ENCODE assay signal across 15 cellular contexts in genomic region chr4:83993774-83994173, GRCh38.
DNase-seq lines count a peak whose midpoint lies in the region; ATAC-seq and TF ChIP-seq lines count a peak whose summit lies in the region.
"Had no signal": no experiment of that assay in that cellular context is flagged by ENCODE, and none has a peak within 500 bp of the region (broad histone marks: within the 10 kb centered on the region; RNA-seq: fewer than 3 reads in every experiment).

No MANE protein-coding gene starts in this region.

- no peak overlapping the region for H3K27ac Mint-ChIP-seq in activated CD4-positive, alpha-beta T cell treated with anti-CD3 and anti-CD28 coated beads, Interleukin-2, amount 10 ng/mL, durations not matched to agents 24 days and 14 days
- H3K27ac Mint-ChIP-seq: natural killer cell treated with Interleukin-12 subunit alpha and Interleukin-12 subunit beta and Interleukin-15 and Interleukin-18, amount 100 ng/mL, for 72 hours had no signal

- H4K20me1 ChIP-seq in smooth muscle cell (ENCODE audit: low read depth) = no peaks in the 10 kb centered on the region

- H3K36me3 Mint-ChIP-seq in activated CD4-positive, alpha-beta T cell treated with anti-CD3 and anti-CD28 coated beads, Interleukin-2, amount 10 ng/mL, durations not matched to agents 24 days and 14 days (ENCODE audit: low read depth) = no peaks in the 10 kb centered on the region
- H3K36me3 Mint-ChIP-seq: natural killer cell treated with Interleukin-12 subunit alpha and Interleukin-12 subunit beta and Interleukin-15 and Interleukin-18, amount 100 ng/mL, for 72 hours had no signal

- intact Hi-C loops in activated CD4-positive, alpha-beta T cell treated with anti-CD3 and anti-CD28 coated beads, Interleukin-2, amount 10 ng/mL, durations not matched to agents 24 days and 14 days (cut with micrococcal nuclease) = no loop called here
- intact Hi-C loops in lower lobe of right lung (cut with DNase I) = no loop called here

- H3K36me3 ChIP-seq in smooth muscle cell (ENCODE audit: low read depth) (no peaks in the 10 kb centered on the region), lower lobe of right lung (no peaks in the 10 kb centered on the region)
- H3K36me3 ChIP-seq: thoracic aorta had no signal

- peaks cover 5% of the 10 kb centered on the region for H3K27me3 ChIP-seq in smooth muscle cell (ENCODE audit: low read depth)
- H3K27me3 ChIP-seq in lower lobe of right lung (ENCODE audit: low read depth) = no peaks in the 10 kb centered on the region

- no peaks in the 10 kb centered on the region for H3K4me1 Mint-ChIP-seq in activated CD4-positive, alpha-beta T cell treated with anti-CD3 and anti-CD28 coated beads, Interleukin-2, amount 10 ng/mL, durations not matched to agents 24 days and 14 days

- no peaks in the 10 kb centered on the region for H3K4me1 ChIP-seq in smooth muscle cell (ENCODE audit: low read depth)
- H3K4me1 ChIP-seq in lower lobe of right lung = no peaks in the 10 kb centered on the region
- H3K4me1 ChIP-seq: A549 had no signal

- H3K9me3 Mint-ChIP-seq in activated CD4-positive, alpha-beta T cell treated with anti-CD3 and anti-CD28 coated beads, Interleukin-2, amount 10 ng/mL, durations not matched to agents 24 days and 14 days = no peaks in the 10 kb centered on the region

- no peak overlapping the region for H3K27ac ChIP-seq in smooth muscle cell (ENCODE audit: low read depth)
- no peak overlapping the region for H3K27ac ChIP-seq in lower lobe of right lung
- H3K27ac ChIP-seq: A549, skin epidermis, thoracic aorta had no signal

- WGBS in smooth muscle cell (ENCODE audit: low lambda C conversion rate) = 51% methylated on average over 7 of the region's 7 CpGs

- 0 out of 2 replicates have a peak, but pooled peaks have one; percentile 22 for TF ChIP-seq CTCF in LNCAP (IDR thresholded peaks at IDR 0.05)
- TF ChIP-seq CTCF in choroid plexus epithelial cell (conservative IDR thresholded peaks at IDR 0.05; ENCODE audit: low read depth, low read length) = peak; percentile 10
- peak; percentile 11 for TF ChIP-seq CTCF in smooth muscle cell (IDR thresholded peaks at IDR 0.05; ENCODE audit: borderline replicate concordance, insufficient read depth, poor library complexity, severe bottlenecking)
- no peak for TF ChIP-seq CTCF in lower lobe of right lung (IDR thresholded peaks at IDR 0.05)

- peak; percentile 2 for DNase-seq in activated CD4-positive, alpha-beta T cell treated with anti-CD3 and anti-CD28 coated beads for 48 hours
- DNase-seq in activated CD4-positive, alpha-beta T cell treated with anti-CD3 and anti-CD28 coated beads, Interleukin-2, amount 10 ng/mL, durations not matched to agents 24 days and 14 days = no peak
- DNase-seq in choroid plexus epithelial cell (ENCODE audit: low read depth) (no peak), smooth muscle cell (lab: John Stamatoyannopoulos, UW; ENCODE audit: unreplicated experiment) (no peak), lower lobe of right lung (no peak)
- DNase-seq in NK-92 treated with Interleukin-12 subunit alpha and Interleukin-12 subunit beta, amount 100 ng/mL, for 24 hours (lab: John Stamatoyannopoulos, UW) = no peak
- DNase-seq: cortex of kidney, NCI-H1048, NCI-H510A had no signal

- H3K4me3 ChIP-seq in choroid plexus epithelial cell (ENCODE audit: low read depth, low read length) (no peak overlapping the region), smooth muscle cell (no peak overlapping the region), lower lobe of right lung (no peak overlapping the region)
- H3K4me3 ChIP-seq: A549, skin epidermis, thoracic aorta had no signal

- no peak overlapping the region for H3K9ac ChIP-seq in smooth muscle cell (ENCODE audit: low read depth)

- no peak overlapping the region for H3K4me3 Mint-ChIP-seq in activated CD4-positive, alpha-beta T cell treated with anti-CD3 and anti-CD28 coated beads, Interleukin-2, amount 10 ng/mL, durations not matched to agents 24 days and 14 days
- H3K4me3 Mint-ChIP-seq: natural killer cell treated with Interleukin-12 subunit alpha and Interleukin-12 subunit beta and Interleukin-15 and Interleukin-18, amount 100 ng/mL, for 72 hours had no signal

- H3K79me2 ChIP-seq in smooth muscle cell (ENCODE audit: low read depth) = no peaks in the 10 kb centered on the region

- H3K9me3 ChIP-seq in smooth muscle cell (replicated peaks; ENCODE audit: low read depth) (no peaks in the 10 kb centered on the region), lower lobe of right lung (no peaks in the 10 kb centered on the region)
- H3K9me3 ChIP-seq: thoracic aorta had no signal

- ATAC-seq in GM21447 (IDR thresholded peaks at IDR 0.05; ENCODE audit: unreplicated experiment) = no peak
- ATAC-seq in lower lobe of right lung = no peak
- ATAC-seq: A549; natural killer cell treated with Interleukin-12 subunit alpha and Interleukin-12 subunit beta and Interleukin-15 and Interleukin-18, amount 100 ng/mL, for 72 hours had no signal

- no peak overlapping the region for H3K4me2 ChIP-seq in smooth muscle cell
- H3K4me2 ChIP-seq: A549 had no signal

- no peaks in the 10 kb centered on the region for H3K27me3 Mint-ChIP-seq in activated CD4-positive, alpha-beta T cell treated with anti-CD3 and anti-CD28 coated beads, Interleukin-2, amount 10 ng/mL, durations not matched to agents 24 days and 14 days
- H3K27me3 Mint-ChIP-seq: natural killer cell treated with Interleukin-12 subunit alpha and Interleukin-12 subunit beta and Interleukin-15 and Interleukin-18, amount 100 ng/mL, for 72 hours had no signal

- no peak overlapping the region for H2AFZ ChIP-seq in smooth muscle cell (ENCODE audit: low read depth)

- no peaks in the 10 kb centered on the region for H3F3A ChIP-seq in smooth muscle cell (ENCODE audit: low read depth)
